Comparison of ENCODE assay signal across 8 cellular contexts in the genomic region with DNA sequence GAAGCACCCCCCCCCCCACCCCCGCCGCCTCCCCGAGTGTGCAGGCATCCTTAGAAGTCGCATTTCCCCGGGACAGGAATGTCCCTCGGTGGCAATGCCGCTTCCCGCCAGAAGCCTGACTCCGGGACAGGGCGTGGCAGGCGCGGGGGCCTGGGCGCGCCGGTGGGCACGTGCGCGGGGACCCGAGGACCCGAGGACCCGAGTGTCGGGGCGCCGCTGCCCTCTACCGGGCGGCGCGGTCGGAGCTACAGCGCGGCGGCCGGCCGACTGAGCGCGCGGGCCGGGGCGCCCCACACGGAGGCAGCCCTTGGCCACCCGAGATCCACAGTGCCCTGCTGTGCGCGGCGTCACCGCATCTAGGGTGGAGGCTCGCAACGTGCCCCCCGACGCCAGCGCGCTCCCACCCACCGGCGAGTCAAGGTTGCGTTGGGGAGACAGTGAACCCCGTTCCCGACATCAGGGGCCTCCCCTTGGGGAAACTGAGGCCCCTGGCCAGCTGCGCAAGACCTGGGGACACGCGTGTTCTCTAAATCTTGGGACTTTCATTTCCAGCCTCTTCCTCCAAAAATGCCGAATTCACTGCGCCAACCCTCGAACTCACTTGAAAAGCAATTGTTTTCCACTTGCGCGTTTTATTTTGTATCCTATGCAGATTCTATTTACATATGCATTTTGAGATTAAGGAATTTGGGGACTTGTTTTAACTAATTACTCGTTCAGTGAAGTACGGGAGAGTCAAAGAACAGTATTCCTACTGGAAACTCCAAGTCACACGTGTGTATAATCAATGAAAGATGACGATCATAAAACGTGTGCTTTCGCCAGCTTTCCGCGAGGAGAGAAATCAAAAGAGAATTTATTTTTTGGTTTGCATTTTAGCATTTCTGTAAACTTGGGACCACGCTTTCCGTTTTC. TPM values are rescaled to one million over a fixed set of nuclear protein-coding genes. Genes with fewer than 3 reads are reported as not detected.
DNase-seq lines count a peak whose midpoint lies in the region; ATAC-seq and TF ChIP-seq lines count a peak whose summit lies in the region.

No MANE protein-coding gene starts in this region.

- no peaks in the 10 kb centered on the region for H3K9me3 Mint-ChIP-seq in CD8-positive, alpha-beta memory T cell
- no peaks in the 10 kb centered on the region for H3K9me3 Mint-ChIP-seq in stimulated activated effector memory CD8-positive, alpha-beta T cell treated with anti-CD3 and anti-CD28 coated beads, Interleukin-12 subunit alpha, Interleukin-12 subunit beta, amount 100 ng/mL, for 72 hours

- no peaks in the 10 kb centered on the region for H3K9me3 ChIP-seq in CD8-positive, alpha-beta memory T cell (ENCODE audit: low read length)
- H3K9me3 ChIP-seq in mononuclear cell (ENCODE audit: low read depth, low read length): no peaks in the 10 kb centered on the region

- DNase-seq in CD8-positive, alpha-beta memory T cell: peak; percentile 34 to 70 (median 52)
- DNase-seq in H7 (peak; percentile 93), NCI-H748 treated with DMSO at 0.1 percent for 48 hours (lab: John Stamatoyannopoulos, UW) (peak; percentile 19), activated T-cell treated with anti-CD3 and anti-CD28 coated beads for 1 hour (ENCODE audit: low read depth) (peak; percentile 32), epithelial cell of proximal tubule (ENCODE audit: low read depth) (no peak)
- peak; percentile 44 to 73 for DNase-seq in stimulated activated effector memory CD8-positive, alpha-beta T cell treated with anti-CD3 and anti-CD28 coated beads, Interleukin-12 subunit alpha, Interleukin-12 subunit beta, amount 100 ng/mL, for 72 hours (ENCODE audit: low spot score in 2 of 2)

- H3K27ac Mint-ChIP-seq in CD8-positive, alpha-beta memory T cell: peak overlapping the region; percentile 56 to 94 (median 76)
- H3K27ac Mint-ChIP-seq in stimulated activated effector memory CD8-positive, alpha-beta T cell treated with anti-CD3 and anti-CD28 coated beads, Interleukin-12 subunit alpha, Interleukin-12 subunit beta, amount 100 ng/mL, for 72 hours: peak overlapping the region; percentile 52

- TF ChIP-seq CTCF in epithelial cell of proximal tubule (conservative IDR thresholded peaks at IDR 0.05; ENCODE audit: low read depth, low read length): peak; percentile 45

- H3K36me3 ChIP-seq in CD8-positive, alpha-beta memory T cell (ENCODE audit: insufficient read depth, low read length): no peaks in the 10 kb centered on the region
- H3K36me3 ChIP-seq in H7 (replicated peaks; ENCODE audit: control insufficient read depth, insufficient read depth, low read length): no peaks in the 10 kb centered on the region

- H3K27me3 Mint-ChIP-seq in CD8-positive, alpha-beta memory T cell: peaks cover 3 to 8% of the 10 kb centered on the region in 2 donors

- peaks cover 16% of the 10 kb centered on the region for H3K4me1 ChIP-seq in CD8-positive, alpha-beta memory T cell (ENCODE audit: insufficient read depth, low read length)
- H3K4me1 ChIP-seq in mononuclear cell (ENCODE audit: insufficient read depth, low read length): peaks cover 32% of the 10 kb centered on the region

- peaks cover 24 to 28% (median 27%) of the 10 kb centered on the region in 3 donors for H3K4me1 Mint-ChIP-seq in CD8-positive, alpha-beta memory T cell
- peaks cover 6% of the 10 kb centered on the region for H3K4me1 Mint-ChIP-seq in stimulated activated effector memory CD8-positive, alpha-beta T cell treated with anti-CD3 and anti-CD28 coated beads, Interleukin-12 subunit alpha, Interleukin-12 subunit beta, amount 100 ng/mL, for 72 hours

- ATAC-seq in stimulated activated effector memory CD8-positive, alpha-beta T cell treated with anti-CD3 and anti-CD28 coated beads, Interleukin-12 subunit alpha, Interleukin-12 subunit beta, amount 100 ng/mL, for 72 hours: peak; percentile 76
- ATAC-seq in GM19023 (IDR thresholded peaks at IDR 0.05; ENCODE audit: unreplicated experiment): no peak

- peak overlapping the region; percentile 65 for H3K4me3 ChIP-seq in CD8-positive, alpha-beta memory T cell (ENCODE audit: low read length)
- H3K4me3 ChIP-seq in H7 (ENCODE audit: insufficient read depth, low read depth, low read length) (peak overlapping the region; percentile 68), epithelial cell of proximal tubule (ENCODE audit: low read depth, low read length) (peak overlapping the region; percentile 77), mononuclear cell (ENCODE audit: low read length) (peak overlapping the region; percentile 48)

- CTCF ChIA-PET in CD8-positive, alpha-beta memory T cell (lab: Charles Lee): interaction anchor here (0.7 to 1.6 kb wide), 12 partner anchors 10 to 407 kb away, joined by 3 to 33 read pairs (median 3); no protein-coding TSS in a partner anchor

- H3K27ac ChIP-seq in CD8-positive, alpha-beta memory T cell (ENCODE audit: low read depth, low read length): no peak overlapping the region

- peaks cover 0 to 11% (median 0%) of the 10 kb centered on the region in 3 donors for H3K36me3 Mint-ChIP-seq in CD8-positive, alpha-beta memory T cell
- no peaks in the 10 kb centered on the region for H3K36me3 Mint-ChIP-seq in stimulated activated effector memory CD8-positive, alpha-beta T cell treated with anti-CD3 and anti-CD28 coated beads, Interleukin-12 subunit alpha, Interleukin-12 subunit beta, amount 100 ng/mL, for 72 hours

- H3K4me3 Mint-ChIP-seq in CD8-positive, alpha-beta memory T cell: peak overlapping the region; percentile 83 to 94 (median 88)
- H3K4me3 Mint-ChIP-seq in stimulated activated effector memory CD8-positive, alpha-beta T cell treated with anti-CD3 and anti-CD28 coated beads, Interleukin-12 subunit alpha, Interleukin-12 subunit beta, amount 100 ng/mL, for 72 hours: peak overlapping the region; percentile 78

- POLR2A ChIA-PET in CD8-positive, alpha-beta memory T cell (lab: Charles Lee): no interaction called here

- no peaks in the 10 kb centered on the region for H3K27me3 ChIP-seq in CD8-positive, alpha-beta memory T cell (ENCODE audit: insufficient read depth, low read length, poor library complexity, severe bottlenecking)
- H3K27me3 ChIP-seq in H7 (ENCODE audit: control insufficient read depth, insufficient read depth, low read length) (peaks cover 8% of the 10 kb centered on the region), mononuclear cell (ENCODE audit: insufficient read depth, low read length) (no peaks in the 10 kb centered on the region)

RNA-seq across cellular contexts. Expression of a gene that starts 3.1 kb away (rescaled TPM):
- 10 to 100 TPM; 23.2 to 23.6 TPM for total RNA-seq in CD8-positive, alpha-beta memory T cell
- 26.4 TPM for polyA plus RNA-seq in CD8-positive, alpha-beta memory T cell
- total RNA-seq in H7 (2014; rRNA removed; shearing (Covaris generic)): 25.3 and 28.2 TPM in 2 replicates
- total RNA-seq in epithelial cell of proximal tubule: 24.6 and 37.3 TPM in 2 replicates
- 41.1 TPM for total RNA-seq in mononuclear cell
